Comparison of ENCODE assay signal across 14 cellular contexts in the genomic region with DNA sequence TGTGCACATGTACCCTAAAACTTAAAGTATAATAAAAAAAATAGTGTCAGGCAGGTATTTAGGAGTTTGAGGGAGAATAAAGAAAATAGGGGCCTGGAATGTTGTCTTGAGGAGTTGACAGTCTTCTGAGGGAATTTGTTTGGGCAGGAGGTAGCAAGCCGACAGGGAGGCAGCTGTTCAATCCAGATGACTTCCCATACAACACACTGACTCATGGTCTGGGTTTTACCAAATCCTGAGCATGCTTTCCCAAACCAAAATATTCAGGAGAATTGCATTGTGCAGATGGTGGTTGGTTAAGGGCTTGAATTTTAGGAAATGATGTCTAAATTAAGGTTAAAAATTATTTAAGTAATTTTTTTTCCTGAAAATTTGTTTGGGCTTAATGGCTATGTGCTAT.
DNase-seq lines count a peak whose midpoint lies in the region; ATAC-seq and TF ChIP-seq lines count a peak whose summit lies in the region.
"Had no signal": no experiment of that assay in that cellular context is flagged by ENCODE, and none has a peak within 500 bp of the region (broad histone marks: within the 10 kb centered on the region; RNA-seq: fewer than 3 reads in every experiment).

No MANE protein-coding gene starts in this region.

- peaks cover 0 to 6% of the 10 kb centered on the region in 2 donors for H3K36me3 Mint-ChIP-seq in activated T-cell treated with anti-CD3 and anti-CD28 coated beads, Interleukin-2, amount 50 U/mL, for 72 hours (ENCODE audit: insufficient read depth in 2 of 2)
- H3K36me3 Mint-ChIP-seq: stimulated activated memory B cell treated with anti-CD40 and anti-IgM and Interleukin-4, amounts not matched to agents 10 μg/mL and 1 μg/mL and 100 μg/mL, for 72 hours had no signal

- H3K9me3 ChIP-seq in osteoblast (ENCODE audit: low read depth, low read length) (no peaks in the 10 kb centered on the region), neuronal stem cell (replicated peaks in 1 of 2; ENCODE audit: control insufficient read depth in 2 of 2, insufficient read depth in 1 of 2, low read depth in 1 of 2, low read length in 2 of 2) (no peaks in the 10 kb centered on the region)

- H2AFZ ChIP-seq in osteoblast (ENCODE audit: low read length) (no peak overlapping the region), neuronal stem cell (ENCODE audit: low read length) (no peak overlapping the region)

- H3K27ac Mint-ChIP-seq in activated T-cell treated with anti-CD3 and anti-CD28 coated beads, Interleukin-2, amount 50 U/mL, for 72 hours: peak overlapping the region; percentile 97
- H3K27ac Mint-ChIP-seq: stimulated activated memory B cell treated with anti-CD40 and anti-IgM and Interleukin-4, amounts not matched to agents 10 μg/mL and 1 μg/mL and 100 μg/mL, for 72 hours had no signal

- peak overlapping the region; percentile 27 for H3K27ac ChIP-seq in osteoblast (ENCODE audit: low read depth, low read length)
- no peak overlapping the region for H3K27ac ChIP-seq in neuronal stem cell (replicated peaks; ENCODE audit: low read length)

- H4K91ac ChIP-seq in neuronal stem cell (ENCODE audit: low read depth, low read length, poor library complexity): no peak overlapping the region

- H3K4me2 ChIP-seq in osteoblast (ENCODE audit: insufficient read depth, low read length) (no peak overlapping the region), neuronal stem cell (ENCODE audit: insufficient read depth, low read length, poor library complexity, severe bottlenecking) (no peak overlapping the region)

- no peak overlapping the region for H3K14ac ChIP-seq in neuronal stem cell (ENCODE audit: low read length)

- no peaks in the 10 kb centered on the region for H3K79me1 ChIP-seq in neuronal stem cell (ENCODE audit: low read depth, low read length)

- H3K4me1 ChIP-seq in osteoblast (ENCODE audit: insufficient read depth, low read length): peaks cover 10% of the 10 kb centered on the region
- H3K4me1 ChIP-seq in neuronal stem cell (ENCODE audit: control insufficient read depth in 2 of 2, insufficient read depth in 1 of 2, low read depth in 1 of 2, low read length in 2 of 2): peaks cover 7 to 19% of the 10 kb centered on the region in 2 donors

- no peak overlapping the region for H2BK12ac ChIP-seq in neuronal stem cell (ENCODE audit: low read length)

- H3K4me3 ChIP-seq in cardiac fibroblast (replicated peaks in 1 of 2; ENCODE audit: low read depth in 2 of 2, low read length in 2 of 2) (no peak overlapping the region), osteoblast (ENCODE audit: insufficient read depth, low read length) (no peak overlapping the region), neuronal stem cell (ENCODE audit: low read length in 2 of 2) (no peak overlapping the region)
- H3K4me3 ChIP-seq: SK-N-MC had no signal

- peaks cover 0 to 4% of the 10 kb centered on the region in 2 donors for H3K9me3 Mint-ChIP-seq in activated T-cell treated with anti-CD3 and anti-CD28 coated beads, Interleukin-2, amount 50 U/mL, for 72 hours

- H3K9ac ChIP-seq in neuronal stem cell (ENCODE audit: low read depth, low read length, poor library complexity): no peak overlapping the region

- no peaks in the 10 kb centered on the region for H4K20me1 ChIP-seq in osteoblast (ENCODE audit: insufficient read depth, low read length)

- H3K4me1 Mint-ChIP-seq in activated T-cell treated with anti-CD3 and anti-CD28 coated beads, Interleukin-2, amount 50 U/mL, for 72 hours (ENCODE audit: low read depth): peaks cover 78% of the 10 kb centered on the region
- H3K4me1 Mint-ChIP-seq: stimulated activated memory B cell treated with anti-CD40 and anti-IgM and Interleukin-4, amounts not matched to agents 10 μg/mL and 1 μg/mL and 100 μg/mL, for 72 hours had no signal

- no peak overlapping the region for H2BK120ac ChIP-seq in neuronal stem cell (ENCODE audit: low read depth, low read length)

- TF ChIP-seq CTCF in cardiac fibroblast (IDR thresholded peaks at IDR 0.05; ENCODE audit: low read depth, low read length) (no peak), osteoblast (IDR thresholded peaks at IDR 0.05; ENCODE audit: extremely low read depth, low read depth, low read length) (no peak)

- no peak for DNase-seq in activated T-cell treated with anti-CD3 and anti-CD28 coated beads, Interleukin-2, amount 50 U/mL, for 72 hours
- DNase-seq in activated T-cell treated with anti-CD3 and anti-CD28 coated beads for 4 hours (no peak), RPMI7951 (ENCODE audit: low read depth) (peak; percentile 68), cardiac fibroblast (ENCODE audit: low read depth in 2 of 2) (peak; percentile 40 to 74), osteoblast (ENCODE audit: insufficient read length, low spot score, missing footprints) (no peak), neuronal stem cell (ENCODE audit: low spot score) (no peak), SK-N-DZ (ENCODE audit: low spot score) (no peak)
- DNase-seq: activated gamma-delta T cell treated with Interleukin-2 at 50 U/mL for 16 hours, DMS53, KG1, NCI-H187 treated with DMSO at 0.1 percent for 48 hours had no signal

- no peak overlapping the region for H2BK15ac ChIP-seq in neuronal stem cell (ENCODE audit: low read length)

- H3K4me3 Mint-ChIP-seq in activated T-cell treated with anti-CD3 and anti-CD28 coated beads, Interleukin-2, amount 50 U/mL, for 72 hours: peak overlapping the region; percentile 51 to 80
- H3K4me3 Mint-ChIP-seq: stimulated activated memory B cell treated with anti-CD40 and anti-IgM and Interleukin-4, amounts not matched to agents 10 μg/mL and 1 μg/mL and 100 μg/mL, for 72 hours had no signal

- no peaks in the 10 kb centered on the region for H3K79me2 ChIP-seq in osteoblast (ENCODE audit: insufficient read depth, low read length)

- no peak overlapping the region for H3K18ac ChIP-seq in neuronal stem cell (ENCODE audit: low read length)

- H3K27me3 ChIP-seq in osteoblast (ENCODE audit: insufficient read depth, low read length) (no peaks in the 10 kb centered on the region), neuronal stem cell (ENCODE audit: control insufficient read depth in 3 of 3, insufficient read depth in 3 of 3, low read depth in 1 of 3, low read length in 3 of 3) (no peaks in the 10 kb centered on the region)

- no peaks in the 10 kb centered on the region for H3K27me3 Mint-ChIP-seq in activated T-cell treated with anti-CD3 and anti-CD28 coated beads, Interleukin-2, amount 50 U/mL, for 72 hours (ENCODE audit: low read depth)
- H3K27me3 Mint-ChIP-seq: stimulated activated memory B cell treated with anti-CD40 and anti-IgM and Interleukin-4, amounts not matched to agents 10 μg/mL and 1 μg/mL and 100 μg/mL, for 72 hours had no signal

- no peak overlapping the region for H2AK5ac ChIP-seq in neuronal stem cell (ENCODE audit: low read depth, low read length)

- ATAC-seq in activated T-cell treated with anti-CD3 and anti-CD28 coated beads, Interleukin-2, amount 50 U/mL, for 72 hours (replicated peaks in 1 of 2): no peak
- ATAC-seq in GM21529 (IDR thresholded peaks at IDR 0.05; ENCODE audit: unreplicated experiment): no peak
- ATAC-seq: stimulated activated memory B cell treated with anti-CD40 and anti-IgM and Interleukin-4, amounts not matched to agents 10 μg/mL and 1 μg/mL and 100 μg/mL, for 72 hours had no signal

- no peak overlapping the region for H4K8ac ChIP-seq in neuronal stem cell (ENCODE audit: low read depth, low read length)

- no peak overlapping the region for H3K4ac ChIP-seq in neuronal stem cell (ENCODE audit: low read length)

- H3K36me3 ChIP-seq in osteoblast (ENCODE audit: insufficient read depth, low read length) (no peaks in the 10 kb centered on the region), neuronal stem cell (replicated peaks in 1 of 2; ENCODE audit: control insufficient read depth in 2 of 2, insufficient read depth in 2 of 2, low read length in 2 of 2) (no peaks in the 10 kb centered on the region)

- H2BK5ac ChIP-seq in neuronal stem cell (ENCODE audit: low read length): no peak overlapping the region

- H3K23ac ChIP-seq in neuronal stem cell (ENCODE audit: low read depth, low read length, poor library complexity): no peak overlapping the region

- WGBS in neuronal stem cell (ENCODE audit: extremely low coverage in 2 of 2, insufficient read length in 2 of 2, insufficient replicate concordance in 1 of 2), 2 donors: no CpG with 5 or more reads among the region's 1 CpG

Comparison
In these comparisons a context has a peak if more than half of its experiments do, and no peak if none do; other contexts are left out.
1. DNase-seq: peak in RPMI7951 (single experiment) and cardiac fibroblast (2 of 2); none in activated T-cell treated with anti-CD3 and anti-CD28 coated beads, Interleukin-2, amount 50 U/mL, for 72 hours (0 of 2), activated T-cell treated with anti-CD3 and anti-CD28 coated beads for 4 hours (single experiment), osteoblast (single experiment), neuronal stem cell (single experiment) and SK-N-DZ (single experiment).